Comparison of ENCODE assay signal across 28 cellular contexts in the genomic region with DNA sequence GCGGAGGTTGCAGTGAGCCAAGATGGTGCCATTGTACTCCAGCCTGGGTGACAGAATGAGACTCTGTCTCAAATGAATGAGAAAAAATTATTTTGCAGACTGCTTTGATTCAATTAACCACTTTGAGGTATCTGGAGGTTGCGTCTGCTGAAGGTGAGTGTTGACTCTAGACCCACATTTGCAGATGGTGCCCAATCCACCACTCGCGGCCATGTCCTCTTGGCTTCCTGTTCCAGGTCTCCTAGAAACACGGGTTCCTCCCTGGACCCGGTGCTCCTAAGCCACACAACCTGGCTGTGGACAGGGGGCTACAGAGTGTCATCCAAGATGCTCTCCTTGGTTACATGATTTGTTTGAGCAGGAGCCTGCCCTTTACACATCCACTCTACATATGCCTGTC.
"Had no signal": no experiment of that assay in that cellular context is flagged by ENCODE, and none has a peak within 500 bp of the region (broad histone marks: within the 10 kb centered on the region; RNA-seq: fewer than 3 reads in every experiment).

No MANE protein-coding gene starts in this region.

- H3K27me3 Mint-ChIP-seq: dendritic cell treated with granulocyte-macrophage colony-stimulating factor and Interleukin-4, amounts not matched to agents 40 ng/mL and 50 ng/mL, for 4 days; effector memory CD8-positive, alpha-beta T cell had no signal

- ATAC-seq: effector memory CD8-positive, alpha-beta T cell; esophagus mucosa; foreskin keratinocyte; gastrocnemius medialis; gastroesophageal sphincter; heart left ventricle; heart right ventricle had no signal

- H3K9me3 Mint-ChIP-seq: dendritic cell treated with granulocyte-macrophage colony-stimulating factor and Interleukin-4, amounts not matched to agents 40 ng/mL and 50 ng/mL, for 4 days had no signal

- H3K27me3 ChIP-seq: colonic mucosa, dorsolateral prefrontal cortex, esophagus muscularis mucosa, esophagus squamous epithelium, foreskin keratinocyte, gastrocnemius medialis, gastroesophageal sphincter, heart left ventricle had no signal

- FAIRE-seq: colon, endometrium, endothelial cell of umbilical vein, frontal cortex had no signal

- H3K27ac Mint-ChIP-seq: dendritic cell treated with granulocyte-macrophage colony-stimulating factor and Interleukin-4, amounts not matched to agents 40 ng/mL and 50 ng/mL, for 4 days; effector memory CD8-positive, alpha-beta T cell; endodermal cell had no signal

- H3K36me3 ChIP-seq: colonic mucosa, esophagus muscularis mucosa, esophagus squamous epithelium, gastrocnemius medialis, gastroesophageal sphincter, heart left ventricle, heart right ventricle had no signal

- H3K27ac ChIP-seq: colonic mucosa, coronary artery, dorsolateral prefrontal cortex, epithelial cell of prostate, esophagus muscularis mucosa, esophagus squamous epithelium, foreskin keratinocyte, gastrocnemius medialis, gastroesophageal sphincter, heart left ventricle, heart right ventricle had no signal

- DNase-seq: colonic mucosa; cortex of kidney; dermis blood vessel endothelial cell; effector CD4-positive, alpha-beta T cell; effector CD8-positive, alpha-beta T cell; effector memory CD4-positive, alpha-beta T cell; effector memory CD8-positive, alpha-beta T cell; endodermal cell; erythroblast; esophagus squamous epithelium; foreskin keratinocyte; foreskin melanocyte; gastrocnemius medialis; glutamatergic neuron; head of caudate nucleus; heart left ventricle; heart right ventricle had no signal

- H3K4me1 ChIP-seq: colonic mucosa, esophagus squamous epithelium, foreskin keratinocyte, gastrocnemius medialis, gastroesophageal sphincter, heart left ventricle, heart right ventricle had no signal

- H3K9me3 ChIP-seq: colonic mucosa, esophagus muscularis mucosa, esophagus squamous epithelium, gastrocnemius medialis, gastroesophageal sphincter had no signal

- H3K4me3 Mint-ChIP-seq: dendritic cell treated with granulocyte-macrophage colony-stimulating factor and Interleukin-4, amounts not matched to agents 40 ng/mL and 50 ng/mL, for 4 days; effector memory CD8-positive, alpha-beta T cell; endodermal cell had no signal

- H3K4me3 ChIP-seq: colonic mucosa, coronary artery, dorsolateral prefrontal cortex, esophagus muscularis mucosa, esophagus squamous epithelium, gastrocnemius medialis, gastroesophageal sphincter, heart left ventricle, heart right ventricle had no signal
